In genomic region chr17:45197108-45197507, GRCh38 we compare ENCODE assay signal across 10 cellular contexts. TPM values are rescaled to one million over a fixed set of nuclear protein-coding genes. Genes with fewer than 3 reads are reported as not detected.
DNase-seq lines count a peak whose midpoint lies in the region; TF ChIP-seq lines count a peak whose summit lies in the region.
"Had no signal": no experiment of that assay in that cellular context is flagged by ENCODE, and none has a peak within 500 bp of the region (broad histone marks: within the 10 kb centered on the region; RNA-seq: fewer than 3 reads in every experiment).

No MANE protein-coding gene starts in this region.

- H3K9me3 Mint-ChIP-seq in HFFc6, result no peaks in the 10 kb centered on the region
- H3K9me3 Mint-ChIP-seq: CD8-positive, alpha-beta T cell had no signal

- H3K9me3 ChIP-seq in adipocyte (ENCODE audit: control insufficient read depth, low read length), result no peaks in the 10 kb centered on the region
- H3K9me3 ChIP-seq in mesodermal cell (ENCODE audit: control insufficient read depth, low read length), result no peaks in the 10 kb centered on the region
- no peaks in the 10 kb centered on the region for H3K9me3 ChIP-seq in transverse colon
- H3K9me3 ChIP-seq: psoas muscle had no signal

- H3K9ac ChIP-seq in adipocyte (ENCODE audit: low read length), result peak overlapping the region; percentile 62

- H3K27ac Mint-ChIP-seq in HFFc6, result peak overlapping the region; percentile 78; the same call in 1 of the 2 replicates
- H3K27ac Mint-ChIP-seq: CD8-positive, alpha-beta T cell had no signal

- peaks cover 17% of the 10 kb centered on the region for H3K4me1 Mint-ChIP-seq in HFFc6 (ENCODE audit: low read depth)

- intact Hi-C loops in transverse colon (cut with DNase I; ENCODE audit: low total_unique reads), result loop anchor here (1.0 kb wide), 1 partner anchor 48 kb away; no protein-coding TSS in a partner anchor

- H3K4me3 Mint-ChIP-seq in HFFc6, result no peak overlapping the region
- H3K4me3 Mint-ChIP-seq: CD8-positive, alpha-beta T cell had no signal

- no peaks in the 10 kb centered on the region; the same call in 1 of the 2 replicates for H3K27me3 Mint-ChIP-seq in HFFc6 (ENCODE audit: insufficient read depth)

- in situ Hi-C loops in transverse colon (cut with MboI; ENCODE audit: low pct_ligation_motif_present in 1 of 4, low pct_unique_long_range_greater_than_20kb in 1 of 4, low sequenced_read_pairs in 3 of 4), result loop anchor here in 3 of 4 donors (5.0 to 10.0 kb wide), 2 partner anchors 60 to 62 kb away; partner anchors contain the start of genes ACBD4 (in 3 of the 3) and PLCD3 (in 1 of the 3)

- no peaks in the 10 kb centered on the region for H3K36me3 Mint-ChIP-seq in HFFc6 (ENCODE audit: low read depth)
- H3K36me3 Mint-ChIP-seq: CD8-positive, alpha-beta T cell had no signal

- WGBS in mesodermal cell (ENCODE audit: insufficient coverage in 2 of 2), 2 experiments, result 75 to 100% methylated on average over 2 to 6 of the region's 6 CpGs
- WGBS in transverse colon (ENCODE audit: low coverage in 1 of 2), 2 donors, result 84% methylated on average over 6 of the region's 6 CpGs; no CpG with 5 or more reads in 1 of the 2 donors

- H3K36me3 ChIP-seq in adipocyte (ENCODE audit: control insufficient read depth, insufficient read depth, low read length, severe bottlenecking) (no peaks in the 10 kb centered on the region), mesodermal cell (ENCODE audit: control insufficient read depth, insufficient read depth, low read length) (no peaks in the 10 kb centered on the region), transverse colon (no peaks in the 10 kb centered on the region)

- H3K4me3 ChIP-seq in adipocyte (ENCODE audit: low read length) (no peak overlapping the region), mesodermal cell (ENCODE audit: extremely low read depth, insufficient read depth, low read length, poor library complexity, severe bottlenecking) (no peak overlapping the region), transverse colon (no peak overlapping the region)
- H3K4me3 ChIP-seq: lung, psoas muscle had no signal

- TF ChIP-seq CTCF in HFFc6 (IDR thresholded peaks at IDR 0.05) (no peak), transverse colon (IDR thresholded peaks at IDR 0.05) (no peak)

- DNase-seq in HFFc6 (no peak), adipocyte (ENCODE audit: low read depth) (no peak), transverse colon (no peak), AML-193 (lab: John Stamatoyannopoulos, UW) (no peak), NCI-H446 (lab: John Stamatoyannopoulos, UW) (no peak), NCI-H2107 treated with DMSO at 0.1 percent for 48 hours (lab: John Stamatoyannopoulos, UW; ENCODE audit: unreplicated experiment) (no peak)

- peak overlapping the region; percentile 83 for H3K27ac ChIP-seq in mesodermal cell (ENCODE audit: low read depth, low read length, severe bottlenecking)
- H3K27ac ChIP-seq in transverse colon, result peak overlapping the region in 3 of 4 donors; percentile 55 to 70 (median 68)

- no peaks in the 10 kb centered on the region for H3K27me3 ChIP-seq in adipocyte (replicated peaks; ENCODE audit: control insufficient read depth, insufficient read depth, low read length)
- no peaks in the 10 kb centered on the region for H3K27me3 ChIP-seq in transverse colon

- no peak for TF ChIP-seq POLR2A in transverse colon (IDR thresholded peaks at IDR 0.05)

- peaks cover 36% of the 10 kb centered on the region for H3K4me1 ChIP-seq in adipocyte (ENCODE audit: control insufficient read depth, insufficient read depth, low read length)
- H3K4me1 ChIP-seq in mesodermal cell (ENCODE audit: control insufficient read depth, insufficient read depth, low read length, poor library complexity, severe bottlenecking), result peaks cover 13% of the 10 kb centered on the region
- peaks cover 3 to 13% (median 8%) of the 10 kb centered on the region in 4 donors for H3K4me1 ChIP-seq in transverse colon

- no peak for TF ChIP-seq EP300 in transverse colon (IDR thresholded peaks at IDR 0.05; ENCODE audit: low read depth)

RNA-seq across cellular contexts. Expression of gene FMNL1, which starts 24.6 kb away (rescaled TPM):
- total RNA-seq in HFFc6 (2021; fragmentation: NEBNext Ultra II Directional; extraction: Animal tissue kit (Norgen Biotek cat#: 25700)), result 1 to 10 TPM; 1.6 to 8.0 (median 6.0) TPM
- polyA plus RNA-seq in mesodermal cell (2013, experiment 1 of 2), result 5.7 TPM
- polyA plus RNA-seq in mesodermal cell (2013, experiment 2 of 2), result 3.1 TPM
- 10 to 100 TPM in 2 of 4 donors, 1 to 10 TPM in 2; 1.2 to 17.5 (median 10.6) TPM for total RNA-seq in transverse colon

RNA-seq across cellular contexts. Expression of gene HEXIM2, which starts 35.4 kb away (rescaled TPM):
- total RNA-seq in HFFc6 (2021; fragmentation: NEBNext Ultra II Directional; extraction: Animal tissue kit (Norgen Biotek cat#: 25700)), result 1 to 10 TPM; 4.8 to 9.5 (median 6.2) TPM
- 9.5 TPM for polyA plus RNA-seq in mesodermal cell (2013, experiment 1 of 2)
- polyA plus RNA-seq in mesodermal cell (2013, experiment 2 of 2), result 7.7 TPM
- 10 to 100 TPM in 1 of 4 donors, 1 to 10 TPM in 3; 1.2 to 10.8 (median 5.9) TPM for total RNA-seq in transverse colon

RNA-seq across cellular contexts. Expression of gene HEXIM1, which starts 48.8 kb away (rescaled TPM):
- total RNA-seq in HFFc6 (2021; fragmentation: NEBNext Ultra II Directional; extraction: Animal tissue kit (Norgen Biotek cat#: 25700)), result 10 to 100 TPM; 31.8 to 42.0 (median 34.5) TPM
- 19.6 TPM for polyA plus RNA-seq in mesodermal cell (2013, experiment 1 of 2)
- 17.0 TPM for polyA plus RNA-seq in mesodermal cell (2013, experiment 2 of 2)
- 10 to 100 TPM; 38.0 to 54.9 (median 42.6) TPM for total RNA-seq in transverse colon
